ENCODE assay signal across 23 cellular contexts in genomic region chr5:107563957-107564544, GRCh38.
A peak's percentile ranks its signal among the peaks of the same experiment; 100 is the strongest.
DNase-seq lines count a peak whose midpoint lies in the region; ATAC-seq and TF ChIP-seq lines count a peak whose summit lies in the region.
"Had no signal": no experiment of that assay in that cellular context is flagged by ENCODE, and none has a peak within 500 bp of the region (broad histone marks: within the 10 kb centered on the region; RNA-seq: fewer than 3 reads in every experiment).

No MANE protein-coding gene starts in this region.

- no peaks in the 10 kb centered on the region for H3K27me3 ChIP-seq in effector memory CD4-positive, alpha-beta T cell (replicated peaks; ENCODE audit: control insufficient read depth, insufficient read depth, low read length, poor library complexity, severe bottlenecking)
- H3K27me3 ChIP-seq: sigmoid colon, stomach, tibial artery had no signal

- no peaks in the 10 kb centered on the region for H3K9me3 ChIP-seq in effector memory CD4-positive, alpha-beta T cell (ENCODE audit: control insufficient read depth, low read length)
- H3K9me3 ChIP-seq: esophagus muscularis mucosa, mucosa of descending colon, prostate gland, sigmoid colon, stomach, tibial artery had no signal

- H3K36me3 ChIP-seq in effector memory CD4-positive, alpha-beta T cell (ENCODE audit: control insufficient read depth, insufficient read depth, low read length), result no peaks in the 10 kb centered on the region
- H3K36me3 ChIP-seq: esophagus muscularis mucosa, prostate gland, sigmoid colon, stomach, tibial artery had no signal

- no peak for TF ChIP-seq CTCF in mesothelial cell of epicardium (IDR thresholded peaks at IDR 0.05; ENCODE audit: unreplicated experiment)

- DNase-seq in DMS 273 (lab: John Stamatoyannopoulos, UW; ENCODE audit: unreplicated experiment) (peak; percentile 51), NCI-H146 (lab: John Stamatoyannopoulos, UW) (peak; percentile 69), SK-N-DZ (ENCODE audit: low spot score) (peak; percentile 41), mesothelial cell of epicardium (ENCODE audit: low spot score in 2 of 2, unreplicated experiment in 2 of 2) (no peak), DMS79 treated with DMSO at 0.1 percent for 48 hours (lab: John Stamatoyannopoulos, UW) (no peak), Ammon's horn (ENCODE audit: low spot score) (no peak)
- no peak for DNase-seq in effector memory CD4-positive, alpha-beta T cell
- DNase-seq: activated CD4-positive, alpha-beta T cell treated with anti-CD3 and anti-CD28 coated beads for 36 hours; activated gamma-delta T cell treated with Interleukin-2 at 50 U/mL for 16 hours; C1 segment of cervical spinal cord; hypothalamus; mucosa of descending colon; NCI-H1694 treated with DMSO at 0.1 percent for 48 hours; sigmoid colon; stimulated activated CD8-positive, alpha-beta memory T cell treated with anti-CD3 and anti-CD28 coated beads, Interleukin-4, amount 100 ng/mL, for 48 hours; stomach; T-helper 17 cell; tibial artery had no signal

- H3K27ac ChIP-seq in effector memory CD4-positive, alpha-beta T cell (ENCODE audit: insufficient read depth, low read length, poor library complexity, severe bottlenecking), result no peak overlapping the region
- H3K27ac ChIP-seq: esophagus muscularis mucosa, prostate gland, sigmoid colon, SK-N-MC, stomach had no signal

- no peak overlapping the region for H3K4me3 Mint-ChIP-seq in mesothelial cell of epicardium
- H3K4me3 Mint-ChIP-seq: activated CD4-positive, alpha-beta T cell treated with anti-CD3 and anti-CD28 coated beads for 36 hours; T-helper 17 cell had no signal

- no peaks in the 10 kb centered on the region for H3K4me1 ChIP-seq in effector memory CD4-positive, alpha-beta T cell (ENCODE audit: control insufficient read depth, insufficient read depth, low read length, poor library complexity, severe bottlenecking)
- H3K4me1 ChIP-seq: prostate gland had no signal

- H3K4me3 ChIP-seq in effector memory CD4-positive, alpha-beta T cell (ENCODE audit: insufficient read depth, low read depth, low read length, poor library complexity, severe bottlenecking), result no peak overlapping the region
- H3K4me3 ChIP-seq: esophagus muscularis mucosa, mucosa of descending colon, prostate gland, sigmoid colon, SK-N-MC, stomach, tibial artery had no signal

- H3K4me1 Mint-ChIP-seq in mesothelial cell of epicardium, result peaks cover 64% of the 10 kb centered on the region
- H3K4me1 Mint-ChIP-seq: activated CD4-positive, alpha-beta T cell treated with anti-CD3 and anti-CD28 coated beads for 36 hours had no signal

- H3K27ac Mint-ChIP-seq in mesothelial cell of epicardium, result peak overlapping the region; percentile 14
- H3K27ac Mint-ChIP-seq: activated CD4-positive, alpha-beta T cell treated with anti-CD3 and anti-CD28 coated beads for 36 hours; T-helper 17 cell had no signal

- H3K9me3 Mint-ChIP-seq in mesothelial cell of epicardium, result peaks cover 4% of the 10 kb centered on the region

- peaks cover 2% of the 10 kb centered on the region for H3K36me3 Mint-ChIP-seq in mesothelial cell of epicardium

- H3K27me3 Mint-ChIP-seq in mesothelial cell of epicardium (ENCODE audit: low read depth), result no peaks in the 10 kb centered on the region

- ATAC-seq in HG02981 (IDR thresholded peaks at IDR 0.05; ENCODE audit: unreplicated experiment), result no peak
- ATAC-seq: activated CD4-positive, alpha-beta T cell treated with anti-CD3 and anti-CD28 coated beads for 36 hours; mucosa of descending colon; Panc1; T-helper 17 cell had no signal

Comparison
In these comparisons a context has a peak if more than half of its experiments do, and no peak if none do; other contexts are left out.
1. DNase-seq: peak in DMS 273 (single experiment), NCI-H146 (single experiment) and SK-N-DZ (single experiment); none in mesothelial cell of epicardium (0 of 2), DMS79 treated with DMSO at 0.1 percent for 48 hours (single experiment), Ammon's horn (single experiment) and effector memory CD4-positive, alpha-beta T cell (0 of 3).